28 cellular contexts compared by ENCODE assay signal in genomic region chr19:52229524-52229923, GRCh38.
"Had no signal": no experiment of that assay in that cellular context is flagged by ENCODE, and none has a peak within 500 bp of the region (broad histone marks: within the 10 kb centered on the region; RNA-seq: fewer than 3 reads in every experiment).

No MANE protein-coding gene starts in this region.

- H3K27ac ChIP-seq: gastroesophageal sphincter, hepatocyte, pancreas, right atrium auricular region, spleen, thoracic aorta, uterus, WERI-Rb-1 had no signal

- H3K9me3 ChIP-seq: gastroesophageal sphincter, pancreas, right atrium auricular region, spleen, thoracic aorta, uterus had no signal

- H3K4me3 Mint-ChIP-seq: activated CD4-positive, alpha-beta T cell treated with anti-CD3 and anti-CD28 coated beads, Interleukin-2, amount 10 ng/mL, durations not matched to agents 24 days and 14 days; activated CD8-positive, alpha-beta T cell treated with anti-CD3 and anti-CD28 coated beads for 36 hours; activated T-cell treated with anti-CD3 and anti-CD28 coated beads, Interleukin-2, amount 50 U/mL, for 4 hours; activated T-helper 17 cell treated with anti-CD3 and anti-CD28 coated beads, Interleukin-2, amount 50 U/mL, for 72 hours; stimulated activated naive CD8-positive, alpha-beta T cell treated with anti-CD3 and anti-CD28 coated beads, Interleukin-15, Interleukin-2, amounts not matched to agents 100 ng/mL and 50 ng/mL, for 24 hours; T-helper 1 cell treated with Interleukin-12 subunit alpha and Interleukin-12 subunit beta and Interleukin-4 antibody, amounts not matched to agents 30 μg/mL and 1 μg/mL, for 36 hours; type B pancreatic cell had no signal

- H3K4me3 ChIP-seq: gastroesophageal sphincter, hepatocyte, pancreas, right atrium auricular region, spleen, thoracic aorta, uterus had no signal

- H3K27ac Mint-ChIP-seq: activated CD4-positive, alpha-beta T cell treated with anti-CD3 and anti-CD28 coated beads, Interleukin-2, amount 10 ng/mL, durations not matched to agents 24 days and 14 days; activated CD8-positive, alpha-beta T cell treated with anti-CD3 and anti-CD28 coated beads for 36 hours; activated T-helper 17 cell treated with anti-CD3 and anti-CD28 coated beads, Interleukin-2, amount 50 U/mL, for 72 hours; stimulated activated naive CD8-positive, alpha-beta T cell treated with anti-CD3 and anti-CD28 coated beads, Interleukin-15, Interleukin-2, amounts not matched to agents 100 ng/mL and 50 ng/mL, for 24 hours; T-helper 1 cell treated with Interleukin-12 subunit alpha and Interleukin-12 subunit beta and Interleukin-4 antibody, amounts not matched to agents 30 μg/mL and 1 μg/mL, for 36 hours; type B pancreatic cell had no signal

- FAIRE-seq: bronchial epithelial cell, colon, endometrium, keratinocyte, pancreas had no signal

- ATAC-seq: activated CD8-positive, alpha-beta T cell treated with anti-CD3 and anti-CD28 coated beads for 36 hours; activated naive CD4-positive, alpha-beta T cell treated with anti-CD3 and anti-CD28 coated beads, Interleukin-2, amount 50 U/mL, for 72 hours; activated T-cell treated with anti-CD3 and anti-CD28 coated beads, Interleukin-2, amount 50 U/mL, for 4 hours; activated T-helper 17 cell treated with anti-CD3 and anti-CD28 coated beads, Interleukin-2, amount 50 U/mL, for 72 hours; gastroesophageal sphincter; left cardiac atrium; pancreas had no signal

- H3K4me1 ChIP-seq: gastroesophageal sphincter, pancreas, right atrium auricular region, spleen, uterus had no signal

- H3K27me3 Mint-ChIP-seq: activated CD4-positive, alpha-beta T cell treated with anti-CD3 and anti-CD28 coated beads, Interleukin-2, amount 10 ng/mL, durations not matched to agents 24 days and 14 days; activated CD8-positive, alpha-beta T cell treated with anti-CD3 and anti-CD28 coated beads for 36 hours; activated T-helper 17 cell treated with anti-CD3 and anti-CD28 coated beads, Interleukin-2, amount 50 U/mL, for 72 hours; stimulated activated naive CD8-positive, alpha-beta T cell treated with anti-CD3 and anti-CD28 coated beads, Interleukin-15, Interleukin-2, amounts not matched to agents 100 ng/mL and 50 ng/mL, for 24 hours; type B pancreatic cell had no signal

- H2AFZ ChIP-seq: hepatocyte had no signal

- H3K4me2 ChIP-seq: hepatocyte had no signal

- DNase-seq: activated CD4-positive, alpha-beta T cell treated with anti-CD3 and anti-CD28 coated beads, Interleukin-2, amount 10 ng/mL, durations not matched to agents 24 days and 14 days; activated CD4-positive, CD25-positive, alpha-beta regulatory T cell treated with anti-CD3 and anti-CD28 coated beads, Interleukin-2, amount 50 U/mL, for 72 hours; activated CD8-positive, alpha-beta T cell treated with anti-CD3 and anti-CD28 coated beads for 36 hours; activated gamma-delta T cell treated with Interleukin-2 at 50 U/mL for 16 hours; activated T-cell treated with anti-CD3 and anti-CD28 coated beads, Interleukin-2, amount 50 U/mL, for 4 hours; effector CD8-positive, alpha-beta T cell; left cardiac atrium; mammary epithelial cell; nucleus accumbens; pancreas; spleen; stimulated activated CD4-positive, alpha-beta T cell treated with anti-CD3 and anti-CD28 coated beads, Interleukin-2, amount 100 ng/mL, for 48 hours; T1000; uterus; WERI-Rb-1 had no signal

- H3K9me3 Mint-ChIP-seq: activated CD4-positive, alpha-beta T cell treated with anti-CD3 and anti-CD28 coated beads, Interleukin-2, amount 10 ng/mL, durations not matched to agents 24 days and 14 days; activated CD8-positive, alpha-beta T cell treated with anti-CD3 and anti-CD28 coated beads for 36 hours; activated naive CD4-positive, alpha-beta T cell treated with anti-CD3 and anti-CD28 coated beads, Interleukin-2, amount 50 U/mL, for 72 hours; activated T-cell treated with anti-CD3 and anti-CD28 coated beads, Interleukin-2, amount 50 U/mL, for 4 hours; activated T-helper 17 cell treated with anti-CD3 and anti-CD28 coated beads, Interleukin-2, amount 50 U/mL, for 72 hours; stimulated activated naive CD8-positive, alpha-beta T cell treated with anti-CD3 and anti-CD28 coated beads, Interleukin-15, Interleukin-2, amounts not matched to agents 100 ng/mL and 50 ng/mL, for 24 hours; type B pancreatic cell had no signal

- H3K79me2 ChIP-seq: hepatocyte had no signal

- H3K36me3 ChIP-seq: uterus had no signal

- H3K27me3 ChIP-seq: gastroesophageal sphincter, hepatocyte, pancreas, right atrium auricular region, spleen, uterus had no signal
